1 cellular context compared by ENCODE assay signal in the genomic region with DNA sequence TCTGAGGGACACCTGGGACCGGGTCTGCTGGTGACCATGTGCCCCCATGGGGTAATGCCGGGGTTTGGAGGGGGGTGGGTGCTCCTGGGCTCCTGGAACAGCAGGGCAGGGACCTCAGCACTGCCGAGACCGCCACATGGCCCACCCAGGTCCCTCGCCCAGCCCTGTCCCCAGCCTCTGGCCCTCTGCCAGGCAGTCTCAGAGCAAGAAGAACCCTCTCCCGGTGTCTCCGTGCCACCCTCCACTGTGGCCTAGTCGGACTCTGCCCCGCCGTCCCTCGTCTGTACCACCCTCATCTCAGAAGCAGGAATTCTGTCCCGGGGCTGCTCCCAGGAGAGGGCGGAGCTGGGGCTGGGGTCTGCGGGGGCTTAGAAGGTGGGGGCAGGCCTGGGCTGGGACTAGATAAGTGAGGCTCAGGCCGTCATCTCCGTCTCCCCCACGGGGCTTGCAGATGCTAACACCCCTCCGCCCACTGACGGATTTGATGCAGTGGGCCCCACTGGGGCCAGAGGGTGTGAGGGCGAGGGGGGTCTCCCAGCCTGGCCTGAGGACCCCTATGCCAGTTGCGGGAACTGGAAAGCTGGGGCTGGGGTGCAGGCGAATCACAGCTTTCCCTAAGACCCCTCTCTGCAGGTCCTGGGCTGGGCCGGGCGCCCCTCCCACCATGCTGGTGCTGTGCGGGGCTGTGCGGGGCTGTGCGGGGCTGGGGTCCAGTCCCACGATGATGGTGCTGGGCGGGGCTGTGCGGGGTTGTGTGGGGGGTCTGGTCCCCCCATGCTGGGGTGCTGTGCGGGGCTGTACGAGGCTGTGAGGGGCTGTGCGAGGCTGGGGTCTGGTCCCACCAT.
TF ChIP-seq lines count a peak whose summit lies in the region.

No MANE protein-coding gene starts in this region.

TF ChIP-seq in HEK293T, 16 proteins besides CTCF, POLR2A, EP300 and RAD21 (continued from another document):
- TF ChIP-seq LEF1 (IDR thresholded peaks at IDR 0.05; ENCODE audit: borderline replicate concordance) (no peak), SP1 (IDR thresholded peaks at IDR 0.05) (no peak), FOXM1 (IDR thresholded peaks at IDR 0.05; ENCODE audit: borderline replicate concordance) (no peak), NFRKB (IDR thresholded peaks at IDR 0.05) (no peak), ELF4 (IDR thresholded peaks at IDR 0.05) (no peak), FOXA1 (IDR thresholded peaks at IDR 0.05) (no peak)
